11 cellular contexts compared by ENCODE assay signal in the genomic region with DNA sequence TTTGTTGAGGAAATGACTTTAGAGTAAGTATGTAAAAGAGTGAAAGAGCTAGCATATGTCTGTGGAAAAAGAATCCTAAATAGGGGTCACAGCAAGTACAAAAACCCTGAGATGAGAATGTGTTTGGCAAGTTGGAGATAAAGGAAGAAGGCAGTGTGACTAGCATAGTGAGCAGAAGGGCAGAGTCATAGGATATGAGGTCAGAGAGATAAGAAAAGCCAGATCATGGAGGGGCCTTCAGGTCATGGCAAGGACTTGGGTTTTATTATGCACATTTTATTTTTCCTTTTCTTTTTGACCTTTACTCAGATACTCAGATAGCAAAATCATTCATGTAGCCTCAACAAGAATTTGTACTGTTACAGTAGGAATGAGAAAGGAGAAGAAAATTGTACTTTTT.
DNase-seq lines count a peak whose midpoint lies in the region; ATAC-seq and TF ChIP-seq lines count a peak whose summit lies in the region.
"Had no signal": no experiment of that assay in that cellular context is flagged by ENCODE, and none has a peak within 500 bp of the region (broad histone marks: within the 10 kb centered on the region; RNA-seq: fewer than 3 reads in every experiment).

No MANE protein-coding gene starts in this region.

- peak; percentile 12 for DNase-seq in SIG-M5 treated with dmso at 0.1 percent for 504 hours (lab: John Stamatoyannopoulos, UW; ENCODE audit: unreplicated experiment)
- DNase-seq in SIG-M5 (lab: John Stamatoyannopoulos, UW), result no peak
- DNase-seq in NCI-H226, result peak; percentile 54
- peak; percentile 58 to 61 for DNase-seq in erythroblast (lab: John Stamatoyannopoulos, UW)
- DNase-seq in omental fat pad (ENCODE audit: low spot score), result no peak
- no peak for DNase-seq in NOMO-1 (lab: John Stamatoyannopoulos, UW; ENCODE audit: unreplicated experiment in 2 of 2)
- no peak for DNase-seq in NCI-H2081 treated with DMSO at 0.1 percent for 48 hours (lab: John Stamatoyannopoulos, UW)
- DNase-seq: 8988T, spleen had no signal

- TF ChIP-seq POLR2A in erythroblast (IDR thresholded peaks at IDR 0.05; ENCODE audit: low read length), result no peak

- no peak for TF ChIP-seq CTCF in omental fat pad (IDR thresholded peaks at IDR 0.05)

- ATAC-seq in omental fat pad (ENCODE audit: low FRiP score), result peak; percentile 76
- ATAC-seq in GM19351 (IDR thresholded peaks at IDR 0.05; ENCODE audit: unreplicated experiment), result no peak
- ATAC-seq: WTC11 had no signal

Comparison
In these comparisons a context has a peak if more than half of its experiments do, and no peak if none do; other contexts are left out.
1. DNase-seq: peak in SIG-M5 treated with dmso at 0.1 percent for 504 hours (single experiment), NCI-H226 (single experiment) and erythroblast (2 of 2); none in SIG-M5 (single experiment), omental fat pad (single experiment), NOMO-1 (0 of 2) and NCI-H2081 treated with DMSO at 0.1 percent for 48 hours (single experiment).